Comparison of ENCODE assay signal across 10 cellular contexts in the genomic region with DNA sequence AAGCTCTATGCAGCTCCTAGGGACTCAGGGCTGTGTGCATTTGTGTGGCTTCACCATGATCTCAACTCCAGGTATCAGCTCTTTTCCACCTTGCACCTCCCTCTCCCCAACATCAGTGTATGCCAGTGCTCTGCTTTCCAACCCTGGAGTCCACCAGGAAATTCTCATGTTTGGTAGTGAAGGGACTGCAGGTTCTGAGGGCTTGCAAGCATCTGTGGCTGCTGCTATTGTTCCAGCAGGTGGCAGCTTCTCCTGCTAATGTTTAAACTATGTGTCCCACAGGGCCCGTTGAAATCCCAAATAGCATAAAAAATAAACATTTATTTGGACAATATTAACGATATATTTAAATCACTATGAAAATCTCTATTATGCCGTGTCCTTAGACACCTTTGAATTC.
DNase-seq lines count a peak whose midpoint lies in the region; ATAC-seq and TF ChIP-seq lines count a peak whose summit lies in the region.
"Had no signal": no experiment of that assay in that cellular context is flagged by ENCODE, and none has a peak within 500 bp of the region (broad histone marks: within the 10 kb centered on the region; RNA-seq: fewer than 3 reads in every experiment).

No MANE protein-coding gene starts in this region.

- 42 to 61% methylated on average over 2 to 3 of the region's 3 CpGs for WGBS in gastroesophageal sphincter (ENCODE audit: low coverage in 1 of 2), 2 donors

- DNase-seq in AG20443 (ENCODE audit: low spot score) = peak; percentile 31
- no peak for DNase-seq in GM12865 (ENCODE audit: low read depth)
- DNase-seq in OCI-M1 (lab: John Stamatoyannopoulos, UW) = peak; percentile 17
- no peak for DNase-seq in epithelial cell of proximal tubule (ENCODE audit: low read depth)
- no peak for DNase-seq in cerebellar nuclear complex (lab: John Stamatoyannopoulos, UW)
- DNase-seq in cardiac septum (ENCODE audit: low spot score) = no peak
- DNase-seq: activated CD4-positive, alpha-beta T cell treated with anti-CD3 and anti-CD28 coated beads for 4 hours; NCI-H1092 treated with DMSO at 0.1 percent for 48 hours; ovary had no signal

- H3K36me3 ChIP-seq in gastroesophageal sphincter = peaks cover 0 to 4% of the 10 kb centered on the region in 2 donors
- H3K36me3 ChIP-seq: ovary had no signal

- TF ChIP-seq POLR2A in gastroesophageal sphincter (IDR thresholded peaks at IDR 0.05) = no peak

- no peaks in the 10 kb centered on the region for H3K4me1 ChIP-seq in gastroesophageal sphincter

- no peak for TF ChIP-seq EP300 in gastroesophageal sphincter (IDR thresholded peaks at IDR 0.05)

- H3K4me3 ChIP-seq in GM12865 (ENCODE audit: low read depth, low read length) = no peak overlapping the region
- no peak overlapping the region for H3K4me3 ChIP-seq in epithelial cell of proximal tubule (ENCODE audit: low read depth, low read length)
- H3K4me3 ChIP-seq in gastroesophageal sphincter = no peak overlapping the region
- H3K4me3 ChIP-seq: ovary had no signal

- intact Hi-C loops in cardiac septum (cut with DNase I) = no loop called here

- ATAC-seq in gastroesophageal sphincter = no peak

- H3K9me3 ChIP-seq in gastroesophageal sphincter = no peaks in the 10 kb centered on the region
- H3K9me3 ChIP-seq: ovary had no signal

- no peaks in the 10 kb centered on the region for H3K27me3 ChIP-seq in gastroesophageal sphincter
- H3K27me3 ChIP-seq: ovary had no signal

- H3K27ac ChIP-seq in gastroesophageal sphincter = no peak overlapping the region
- H3K27ac ChIP-seq: ovary had no signal

- TF ChIP-seq CTCF in GM12865 (IDR thresholded peaks at IDR 0.05; ENCODE audit: insufficient read depth, low read depth, low read length, missing control alignments) (peak; percentile 14), epithelial cell of proximal tubule (conservative IDR thresholded peaks at IDR 0.05; ENCODE audit: low read depth, low read length) (peak; percentile 33), gastroesophageal sphincter (IDR thresholded peaks at IDR 0.05) (no peak)

Comparison
In these comparisons a context has a peak if more than half of its experiments do, and no peak if none do; other contexts are left out.
1. DNase-seq: peak in AG20443 (single experiment) and OCI-M1 (single experiment); none in GM12865 (single experiment), epithelial cell of proximal tubule (single experiment), cerebellar nuclear complex (0 of 2) and cardiac septum (single experiment).
2. CTCF ChIP-seq: peak in GM12865 (single experiment) and epithelial cell of proximal tubule (single experiment); none in gastroesophageal sphincter (0 of 4).